Comparison of ENCODE assay signal across 11 cellular contexts in genomic region chr21:36707763-36708511, GRCh38. TPM values are rescaled to one million over a fixed set of nuclear protein-coding genes. Genes with fewer than 3 reads are reported as not detected.
DNase-seq lines count a peak whose midpoint lies in the region; ATAC-seq and TF ChIP-seq lines count a peak whose summit lies in the region.
"Had no signal": no experiment of that assay in that cellular context is flagged by ENCODE, and none has a peak within 500 bp of the region (broad histone marks: within the 10 kb centered on the region; RNA-seq: fewer than 3 reads in every experiment).

No MANE protein-coding gene starts in this region.

- peaks cover 83% of the 10 kb centered on the region for H3K27me3 Mint-ChIP-seq in T-helper 17 cell

- H3K4me3 ChIP-seq in iPS-15b (ENCODE audit: low read depth, low read length) (peak overlapping the region; percentile 15), skeletal muscle cell (ENCODE audit: low read depth, low read length) (peak overlapping the region; percentile 9)

- DNase-seq in GM20000 (ENCODE audit: low spot score): peak; percentile 34
- DNase-seq in T-helper 17 cell: no peak
- no peak for DNase-seq in skeletal muscle cell (ENCODE audit: low read depth)
- no peak for DNase-seq in hippocampal formation (lab: John Stamatoyannopoulos, UW)
- DNase-seq: right cardiac atrium had no signal

- peaks cover 5% of the 10 kb centered on the region for H3K4me1 ChIP-seq in iPS-15b (ENCODE audit: control insufficient read depth, insufficient read depth, low read length)

- H3K4me3 Mint-ChIP-seq in T-helper 17 cell: peak overlapping the region; percentile 52
- H3K4me3 Mint-ChIP-seq: activated T-helper 1 cell treated with anti-CD3 and anti-CD28 coated beads, Interleukin-12 subunit alpha, Interleukin-12 subunit beta, Interleukin-2, Interleukin-4 antibody, amounts not matched to agents 30 ng/mL and 10 ng/mL and 1 ng/mL, durations not matched to agents 14 hours and 24 hours and 36 hours had no signal

- no peaks in the 10 kb centered on the region for H3K36me3 ChIP-seq in iPS-15b (ENCODE audit: control insufficient read depth, insufficient read depth, low read length)

- peaks cover 100% of the 10 kb centered on the region for H3K27me3 ChIP-seq in iPS-15b (ENCODE audit: control insufficient read depth, insufficient read depth, low read length)

- H3K4me1 Mint-ChIP-seq in T-helper 17 cell: peaks cover 21% of the 10 kb centered on the region

- TF ChIP-seq CTCF in GM20000 (IDR thresholded peaks at IDR 0.05; ENCODE audit: extremely low read depth, missing control alignments): no peak

- H3K9me3 ChIP-seq in T-helper 17 cell (ENCODE audit: control insufficient read depth, low read length, poor library complexity, severe bottlenecking) (no peaks in the 10 kb centered on the region), iPS-15b (ENCODE audit: control insufficient read depth, insufficient read depth, low read length) (no peaks in the 10 kb centered on the region)

- ATAC-seq in T-helper 17 cell: no peak
- no peak for ATAC-seq in HG02884 (IDR thresholded peaks at IDR 0.05; ENCODE audit: unreplicated experiment)
- no peak for ATAC-seq in HG03378 (IDR thresholded peaks at IDR 0.05; ENCODE audit: unreplicated experiment)
- ATAC-seq: Panc1 had no signal

- H3K36me3 Mint-ChIP-seq in T-helper 17 cell (ENCODE audit: low read depth): no peaks in the 10 kb centered on the region

- H3K27ac Mint-ChIP-seq in T-helper 17 cell: no peak overlapping the region

- peak overlapping the region; percentile 37 for H3K9ac ChIP-seq in iPS-15b (ENCODE audit: low read depth, low read length)

RNA-seq across cellular contexts. Expression of gene SIM2, which starts 9.0 kb away (rescaled TPM):
- not detected for total RNA-seq in T-helper 17 cell
- total RNA-seq: frontal cortex, right cardiac atrium had no signal
